ENCODE assay signal across 8 cellular contexts in genomic region chr12:6850796-6851152, GRCh38. TPM values are rescaled to one million over a fixed set of nuclear protein-coding genes. Genes with fewer than 3 reads are reported as not detected.
DNase-seq lines count a peak whose midpoint lies in the region; ATAC-seq and TF ChIP-seq lines count a peak whose summit lies in the region.

No MANE protein-coding gene starts in this region.

- H3K4me3 Mint-ChIP-seq in central memory CD8-positive, alpha-beta T cell, result peak overlapping the region; percentile 87

- DNase-seq in AG10803 (ENCODE audit: low read depth) (no peak), mucosa of gallbladder (ENCODE audit: low spot score) (peak; percentile 28), kidney tubule cell (ENCODE audit: low spot score) (no peak), ureter (ENCODE audit: low spot score) (no peak), GM13976 (ENCODE audit: low spot score) (no peak)
- DNase-seq in Jurkat, Clone E6-1 (ENCODE audit: low read depth, low spot score), result no peak
- no peak for DNase-seq in central memory CD8-positive, alpha-beta T cell (ENCODE audit: low spot score in 2 of 2)

- peak overlapping the region; percentile 74 for H3K27ac Mint-ChIP-seq in central memory CD8-positive, alpha-beta T cell (ENCODE audit: low read depth)

- H3K27me3 Mint-ChIP-seq in central memory CD8-positive, alpha-beta T cell, result no peaks in the 10 kb centered on the region

- in situ Hi-C loops in GM13976 (cut with MboI; ENCODE audit: low sequenced_read_pairs, unreplicated experiment), result no loop called here

- TF ChIP-seq CTCF in AG10803 (conservative IDR thresholded peaks at IDR 0.05; ENCODE audit: low read length), result no peak
- TF ChIP-seq CTCF in GM13976 (IDR thresholded peaks at IDR 0.05; ENCODE audit: borderline replicate concordance, control extremely low read depth, extremely low read depth, insufficient read depth, missing control alignments), result no peak

- H3K9me3 Mint-ChIP-seq in central memory CD8-positive, alpha-beta T cell, result no peaks in the 10 kb centered on the region

- peaks cover 23% of the 10 kb centered on the region for H3K36me3 Mint-ChIP-seq in central memory CD8-positive, alpha-beta T cell (ENCODE audit: insufficient read depth)

- ATAC-seq in central memory CD8-positive, alpha-beta T cell (replicated peaks; ENCODE audit: extremely low read depth, poor library complexity, severe bottlenecking), result no peak
- no peak for ATAC-seq in GM19328 (IDR thresholded peaks at IDR 0.05; ENCODE audit: unreplicated experiment)

- H3K4me3 ChIP-seq in AG10803 (ENCODE audit: low read length), result peak overlapping the region; percentile 51
- H3K4me3 ChIP-seq in Jurkat, Clone E6-1 (ENCODE audit: low read length), result peak overlapping the region; percentile 92

- H3K4me1 Mint-ChIP-seq in central memory CD8-positive, alpha-beta T cell, result peaks cover 38% of the 10 kb centered on the region

RNA-seq across cellular contexts. Expression of gene CDCA3, which starts 0.3 kb away (rescaled TPM):
- 103 TPM for polyA plus RNA-seq in Jurkat, Clone E6-1 (2012; ENCODE audit: insufficient read depth, insufficient read length)
- total RNA-seq in mucosa of gallbladder (2.2 TPM), ureter (1.4 TPM)

RNA-seq across cellular contexts. Expression of gene USP5, which starts 1.2 kb away (rescaled TPM):
- polyA plus RNA-seq in Jurkat, Clone E6-1 (2012; ENCODE audit: insufficient read depth, insufficient read length), result 50.6 TPM
- total RNA-seq in mucosa of gallbladder (98.4 TPM), ureter (106 TPM)

RNA-seq across cellular contexts. Expression of gene GNB3, which starts 10.0 kb away (rescaled TPM):
- 6.6 TPM for polyA plus RNA-seq in Jurkat, Clone E6-1 (2012; ENCODE audit: insufficient read depth, insufficient read length)
- total RNA-seq in mucosa of gallbladder (3.3 TPM), ureter (4.5 TPM)

RNA-seq across cellular contexts. Expression of gene TPI1, which starts 16.6 kb away (rescaled TPM):
- 825 TPM for polyA plus RNA-seq in Jurkat, Clone E6-1 (2012; ENCODE audit: insufficient read depth, insufficient read length)
- 610 TPM for total RNA-seq in mucosa of gallbladder
- 418 TPM for total RNA-seq in ureter

RNA-seq across cellular contexts. Expression of gene SPSB2, which starts 22.3 kb away (rescaled TPM):
- polyA plus RNA-seq in Jurkat, Clone E6-1 (2012; ENCODE audit: insufficient read depth, insufficient read length), result 12.0 TPM
- total RNA-seq in mucosa of gallbladder (33.7 TPM), ureter (9.9 TPM)
